Comparison of ENCODE assay signal across 12 cellular contexts in the genomic region with DNA sequence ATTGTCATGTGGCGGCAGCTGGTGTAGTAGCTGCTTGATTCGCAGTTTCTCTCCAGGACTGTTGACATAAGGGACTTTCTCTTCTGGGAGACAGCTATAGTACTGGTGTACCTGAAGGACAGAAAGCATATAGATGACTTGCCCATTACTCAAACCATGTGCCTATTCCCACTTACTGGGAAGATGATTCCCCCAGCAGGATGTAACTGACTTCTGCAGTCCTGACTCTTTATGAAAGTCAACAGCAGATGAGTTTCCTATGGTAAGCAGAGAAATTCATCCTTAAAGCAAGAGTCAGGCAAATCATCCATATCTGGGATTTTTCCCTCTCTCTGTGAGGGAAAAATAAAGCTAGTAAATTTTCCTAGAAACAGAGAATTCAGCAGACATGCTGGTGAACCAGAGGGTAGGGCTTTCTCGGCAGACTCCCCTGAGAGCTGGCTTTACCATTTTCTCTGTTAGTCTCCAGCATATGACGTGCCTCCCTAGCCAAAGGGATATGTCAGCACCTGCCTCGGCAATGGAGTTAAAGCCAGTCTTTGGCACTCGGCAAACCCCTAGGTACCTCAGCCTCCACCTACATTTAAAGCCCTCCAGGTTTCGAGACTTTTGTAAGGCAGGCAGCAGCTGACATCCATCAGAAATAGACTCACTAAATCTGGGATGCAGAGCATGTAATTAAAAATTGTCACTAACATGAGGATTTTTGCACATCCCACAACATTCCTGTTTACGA.
DNase-seq lines count a peak whose midpoint lies in the region; ATAC-seq and TF ChIP-seq lines count a peak whose summit lies in the region.
"Had no signal": no experiment of that assay in that cellular context is flagged by ENCODE, and none has a peak within 500 bp of the region (broad histone marks: within the 10 kb centered on the region; RNA-seq: fewer than 3 reads in every experiment).

No MANE protein-coding gene starts in this region.

- H3K4me3 ChIP-seq in breast epithelium, result no peak overlapping the region
- no peak overlapping the region for H3K4me3 ChIP-seq in SJCRH30

- H3K36me3 ChIP-seq in breast epithelium (no peaks in the 10 kb centered on the region), SJCRH30 (no peaks in the 10 kb centered on the region)

- peak; percentile 15 for ATAC-seq in GM18519 (IDR thresholded peaks at IDR 0.05; ENCODE audit: low FRiP score, unreplicated experiment)
- ATAC-seq in HG02588 (IDR thresholded peaks at IDR 0.05; ENCODE audit: unreplicated experiment), result peak; percentile 43
- ATAC-seq in HG03039 (IDR thresholded peaks at IDR 0.05; ENCODE audit: unreplicated experiment), result no peak
- ATAC-seq in natural killer cell, result no peak
- ATAC-seq: left ventricle myocardium superior had no signal

- no peaks in the 10 kb centered on the region for H3K9me3 ChIP-seq in breast epithelium
- H3K9me3 ChIP-seq in SJCRH30 (replicated peaks), result no peaks in the 10 kb centered on the region

- H3K4me1 ChIP-seq in breast epithelium, result peaks cover 0 to 20% of the 10 kb centered on the region in 2 donors
- H3K4me1 ChIP-seq in SJCRH30, result peaks cover 6% of the 10 kb centered on the region; the same call in 1 of the 2 replicates

- peaks cover 44% of the 10 kb centered on the region for H3K4me1 Mint-ChIP-seq in osteocyte (ENCODE audit: unreplicated experiment)
- no peaks in the 10 kb centered on the region for H3K4me1 Mint-ChIP-seq in natural killer cell

- DNase-seq in breast epithelium (ENCODE audit: low spot score in 2 of 2) (peak in 1 of 2 donors; percentile 36), osteocyte (ENCODE audit: extremely low spot score, unreplicated experiment) (no peak), nucleus accumbens (lab: John Stamatoyannopoulos, UW) (no peak), natural killer cell (no peak), SJCRH30 (no peak)
- DNase-seq: aorta, left ventricle myocardium superior, NCI-H524 had no signal

- H3K4me3 Mint-ChIP-seq in osteocyte (ENCODE audit: unreplicated experiment) (no peak overlapping the region), natural killer cell (no peak overlapping the region)
- H3K4me3 Mint-ChIP-seq: T-helper 1 cell treated with Interleukin-12 subunit alpha and Interleukin-12 subunit beta and Interleukin-4 antibody, amounts not matched to agents 30 μg/mL and 1 μg/mL, for 36 hours had no signal

- H3K27ac ChIP-seq in breast epithelium, result peak overlapping the region; percentile 48 to 49
- no peak overlapping the region for H3K27ac ChIP-seq in SJCRH30

- H3K9me3 Mint-ChIP-seq in osteocyte (ENCODE audit: unreplicated experiment), result no peaks in the 10 kb centered on the region
- H3K9me3 Mint-ChIP-seq in natural killer cell, result no peaks in the 10 kb centered on the region
- H3K9me3 Mint-ChIP-seq: T-helper 1 cell treated with Interleukin-12 subunit alpha and Interleukin-12 subunit beta and Interleukin-4 antibody, amounts not matched to agents 30 μg/mL and 1 μg/mL, for 36 hours had no signal

- H3K27me3 Mint-ChIP-seq in osteocyte (ENCODE audit: unreplicated experiment), result no peaks in the 10 kb centered on the region
- H3K27me3 Mint-ChIP-seq in natural killer cell (ENCODE audit: low read depth in 2 of 2), result no peaks in the 10 kb centered on the region

- no peak for TF ChIP-seq POLR2A in breast epithelium (IDR thresholded peaks at IDR 0.05)

- H3K36me3 Mint-ChIP-seq in osteocyte (ENCODE audit: unreplicated experiment) (peaks cover 21% of the 10 kb centered on the region), natural killer cell (no peaks in the 10 kb centered on the region)

- H3K27ac Mint-ChIP-seq in osteocyte (ENCODE audit: unreplicated experiment), result peak overlapping the region; percentile 70
- no peak overlapping the region for H3K27ac Mint-ChIP-seq in natural killer cell
- H3K27ac Mint-ChIP-seq: T-helper 1 cell treated with Interleukin-12 subunit alpha and Interleukin-12 subunit beta and Interleukin-4 antibody, amounts not matched to agents 30 μg/mL and 1 μg/mL, for 36 hours had no signal

- intact Hi-C loops in breast epithelium (cut with DNase I; ENCODE audit: low total_unique reads) (no loop called here), natural killer cell (cut with micrococcal nuclease) (no loop called here)

- TF ChIP-seq CTCF in breast epithelium (IDR thresholded peaks at IDR 0.05) (no peak), osteocyte (IDR thresholded peaks at IDR 0.05) (no peak), natural killer cell (IDR thresholded peaks at IDR 0.05) (no peak)

- no peaks in the 10 kb centered on the region for H3K27me3 ChIP-seq in breast epithelium
- H3K27me3 ChIP-seq in SJCRH30, result no peaks in the 10 kb centered on the region

Comparison
In these comparisons a context has a peak if more than half of its experiments do, and no peak if none do; other contexts are left out.
1. ATAC-seq: peak in GM18519 (single experiment) and HG02588 (single experiment); none in HG03039 (single experiment) and natural killer cell (0 of 3).